In the genomic region with DNA sequence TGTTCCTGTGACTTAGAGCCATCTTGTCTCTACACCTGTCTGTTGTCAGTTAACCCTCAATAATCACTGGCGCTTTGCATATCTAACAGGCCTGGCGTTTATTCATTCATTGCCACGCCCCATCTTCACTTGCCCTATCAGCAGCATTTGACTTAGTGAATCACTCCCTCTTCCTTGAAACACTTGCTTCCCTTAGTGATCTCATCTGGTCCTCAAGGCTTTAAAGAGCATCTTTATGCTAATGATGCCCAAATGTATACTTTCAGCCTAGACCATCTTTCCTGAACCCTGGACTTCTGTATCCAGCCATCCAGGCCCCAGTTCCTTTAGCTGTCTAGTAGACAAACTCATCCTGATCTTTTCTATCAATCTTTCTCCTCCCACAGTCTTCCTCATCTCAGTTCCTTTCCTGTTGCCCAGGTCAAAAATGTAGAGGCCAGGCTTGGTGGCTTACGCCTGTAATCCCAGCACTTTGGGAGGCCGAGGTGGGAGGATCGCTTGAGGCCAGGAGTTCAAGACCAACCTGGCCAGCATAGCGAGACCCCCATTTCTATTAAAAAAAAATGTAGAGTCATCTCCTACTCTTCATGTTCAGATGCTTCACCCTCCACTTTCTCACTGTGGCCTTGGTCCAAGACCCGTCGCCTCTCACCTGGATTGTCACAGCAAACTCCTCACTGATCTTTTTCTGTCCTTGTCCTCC, we compare ENCODE assay signal across 11 cellular contexts. TPM values are rescaled to one million over a fixed set of nuclear protein-coding genes. Genes with fewer than 3 reads are reported as not detected.
A peak's percentile ranks its signal among the peaks of the same experiment; 100 is the strongest.
DNase-seq lines count a peak whose midpoint lies in the region; ATAC-seq and TF ChIP-seq lines count a peak whose summit lies in the region.
"Had no signal": no experiment of that assay in that cellular context is flagged by ENCODE, and none has a peak within 500 bp of the region (broad histone marks: within the 10 kb centered on the region; RNA-seq: fewer than 3 reads in every experiment).

No MANE protein-coding gene starts in this region.

- no peaks in the 10 kb centered on the region for H3K9me3 Mint-ChIP-seq in activated naive CD8-positive, alpha-beta T cell (ENCODE audit: low read depth)
- H3K9me3 Mint-ChIP-seq in activated naive CD8-positive, alpha-beta T cell treated with anti-CD3 and anti-CD28 coated beads for 36 hours, result no peaks in the 10 kb centered on the region
- H3K9me3 Mint-ChIP-seq in type B pancreatic cell, result peaks cover 5% of the 10 kb centered on the region
- H3K9me3 Mint-ChIP-seq in activated CD8-positive, alpha-beta T cell treated with anti-CD3 and anti-CD28 coated beads for 36 hours, result no peaks in the 10 kb centered on the region

- H3K27me3 ChIP-seq in foreskin keratinocyte, result peaks cover 65% of the 10 kb centered on the region

- DNase-seq in activated naive CD8-positive, alpha-beta T cell treated with anti-CD3 and anti-CD28 coated beads for 36 hours, result no peak
- DNase-seq in RPMI7951 (ENCODE audit: low read depth), result peak; percentile 16
- DNase-seq in foreskin keratinocyte, result peak in 1 of 2 donors; percentile 47
- DNase-seq in type B pancreatic cell (ENCODE audit: extremely low spot score, unreplicated experiment), result no peak
- no peak for DNase-seq in NCI-H187 treated with DMSO at 0.1 percent for 48 hours (lab: John Stamatoyannopoulos, UW)
- DNase-seq in left cardiac atrium, result no peak
- no peak for DNase-seq in activated CD8-positive, alpha-beta T cell treated with anti-CD3 and anti-CD28 coated beads for 36 hours
- DNase-seq: NCI-H510A treated with DMSO at 0.1 percent for 48 hours had no signal

- H3K4me1 ChIP-seq in foreskin keratinocyte, result no peaks in the 10 kb centered on the region

- peaks cover 13% of the 10 kb centered on the region for H3K4me1 Mint-ChIP-seq in activated naive CD8-positive, alpha-beta T cell (ENCODE audit: low read depth)
- H3K4me1 Mint-ChIP-seq in activated naive CD8-positive, alpha-beta T cell treated with anti-CD3 and anti-CD28 coated beads for 36 hours, result peaks cover 10% of the 10 kb centered on the region
- H3K4me1 Mint-ChIP-seq in type B pancreatic cell (ENCODE audit: unreplicated experiment), result peaks cover 32% of the 10 kb centered on the region
- H3K4me1 Mint-ChIP-seq in activated CD8-positive, alpha-beta T cell treated with anti-CD3 and anti-CD28 coated beads for 36 hours (ENCODE audit: low read depth), result peaks cover 14% of the 10 kb centered on the region

- peaks cover 41% of the 10 kb centered on the region for H3K27me3 Mint-ChIP-seq in activated naive CD8-positive, alpha-beta T cell
- H3K27me3 Mint-ChIP-seq in activated naive CD8-positive, alpha-beta T cell treated with anti-CD3 and anti-CD28 coated beads for 36 hours, result peaks cover 65% of the 10 kb centered on the region
- peaks cover 38% of the 10 kb centered on the region for H3K27me3 Mint-ChIP-seq in type B pancreatic cell
- peaks cover 52% of the 10 kb centered on the region for H3K27me3 Mint-ChIP-seq in activated CD8-positive, alpha-beta T cell treated with anti-CD3 and anti-CD28 coated beads for 36 hours

- H3K4me3 Mint-ChIP-seq in activated naive CD8-positive, alpha-beta T cell, result peak overlapping the region; percentile 92
- H3K4me3 Mint-ChIP-seq in activated naive CD8-positive, alpha-beta T cell treated with anti-CD3 and anti-CD28 coated beads for 36 hours, result no peak overlapping the region
- H3K4me3 Mint-ChIP-seq in type B pancreatic cell, result peak overlapping the region; percentile 98
- no peak overlapping the region for H3K4me3 Mint-ChIP-seq in activated CD8-positive, alpha-beta T cell treated with anti-CD3 and anti-CD28 coated beads for 36 hours

- peaks cover 5% of the 10 kb centered on the region for H3K36me3 Mint-ChIP-seq in activated naive CD8-positive, alpha-beta T cell
- no peaks in the 10 kb centered on the region for H3K36me3 Mint-ChIP-seq in activated naive CD8-positive, alpha-beta T cell treated with anti-CD3 and anti-CD28 coated beads for 36 hours
- H3K36me3 Mint-ChIP-seq in type B pancreatic cell, result no peaks in the 10 kb centered on the region
- H3K36me3 Mint-ChIP-seq in activated CD8-positive, alpha-beta T cell treated with anti-CD3 and anti-CD28 coated beads for 36 hours (ENCODE audit: low read depth), result no peaks in the 10 kb centered on the region

- intact Hi-C loops in left cardiac atrium (cut with DNase I), result no loop called here
- intact Hi-C loops in activated CD8-positive, alpha-beta T cell treated with anti-CD3 and anti-CD28 coated beads for 36 hours (cut with micrococcal nuclease), result no loop called here

- ATAC-seq in foreskin keratinocyte (peak; percentile 66), left cardiac atrium (no peak)
- ATAC-seq in activated CD8-positive, alpha-beta T cell treated with anti-CD3 and anti-CD28 coated beads for 36 hours, result no peak
- ATAC-seq: sciatic nerve had no signal

- H3K27ac ChIP-seq in foreskin keratinocyte, result no peak overlapping the region

- CTCF ChIA-PET in activated CD8-positive, alpha-beta T cell treated with anti-CD3 and anti-CD28 coated beads for 36 hours (lab: Charles Lee), result no interaction called here

- POLR2A ChIA-PET in activated CD8-positive, alpha-beta T cell treated with anti-CD3 and anti-CD28 coated beads for 36 hours (lab: Charles Lee), result interaction anchor here (1.1 kb wide), 1 partner anchor 120 kb away, joined by 3 read pairs; the partner anchor contains the start of gene RNU5B-1

- TF ChIP-seq CTCF in foreskin keratinocyte (conservative IDR thresholded peaks at IDR 0.05), result no peak
- no peak for TF ChIP-seq CTCF in type B pancreatic cell (conservative IDR thresholded peaks at IDR 0.05)
- no peak for TF ChIP-seq CTCF in activated CD8-positive, alpha-beta T cell treated with anti-CD3 and anti-CD28 coated beads for 36 hours (IDR thresholded peaks at IDR 0.05)

- no peak overlapping the region for H3K27ac Mint-ChIP-seq in activated naive CD8-positive, alpha-beta T cell
- H3K27ac Mint-ChIP-seq in activated naive CD8-positive, alpha-beta T cell treated with anti-CD3 and anti-CD28 coated beads for 36 hours, result no peak overlapping the region
- H3K27ac Mint-ChIP-seq in type B pancreatic cell, result peak overlapping the region; percentile 51
- H3K27ac Mint-ChIP-seq in activated CD8-positive, alpha-beta T cell treated with anti-CD3 and anti-CD28 coated beads for 36 hours, result no peak overlapping the region

RNA-seq across cellular contexts. Expression of gene IGDCC4, which starts 1.4 kb away (rescaled TPM):
- under 1 TPM; 0.42 to 0.45 TPM for total RNA-seq in activated naive CD8-positive, alpha-beta T cell treated with anti-CD3 and anti-CD28 coated beads for 36 hours
- 0.10 and 0.12 TPM in 2 replicates for total RNA-seq in RPMI7951 (2014; rRNA removed; shearing (Covaris generic))
- 0.10 and 0.11 TPM in 2 replicates for total RNA-seq in foreskin keratinocyte
- polyA plus RNA-seq in foreskin keratinocyte, result 0.07 and 0.09 TPM in 2 replicates
- 2.4 and 17.1 TPM in 2 replicates for total RNA-seq in type B pancreatic cell (ENCODE audit: low replicate concordance)
- total RNA-seq in left cardiac atrium, result 1 to 10 TPM; 1.6 to 6.9 TPM
- under 1 TPM; 0.20 to 0.31 TPM for total RNA-seq in activated CD8-positive, alpha-beta T cell treated with anti-CD3 and anti-CD28 coated beads for 36 hours

RNA-seq across cellular contexts. Expression of gene IGDCC3, which starts 46.3 kb away (rescaled TPM):
- total RNA-seq in activated naive CD8-positive, alpha-beta T cell treated with anti-CD3 and anti-CD28 coated beads for 36 hours, result not detected
- not detected in 2 replicates for total RNA-seq in RPMI7951 (2014; rRNA removed; shearing (Covaris generic))
- not detected in 2 replicates for total RNA-seq in foreskin keratinocyte
- polyA plus RNA-seq in foreskin keratinocyte, result not detected in 2 replicates
- 18.8 and 169 TPM in 2 replicates for total RNA-seq in type B pancreatic cell (ENCODE audit: low replicate concordance)
- total RNA-seq in left cardiac atrium, result under 1 TPM in 1 of 2 donors, not detected in 1; 0.09 TPM
- total RNA-seq in activated CD8-positive, alpha-beta T cell treated with anti-CD3 and anti-CD28 coated beads for 36 hours, result not detected
- total RNA-seq: lower leg skin, sciatic nerve had no signal

Comparison
In these comparisons a context has a peak if more than half of its experiments do, and no peak if none do; other contexts are left out.
1. H3K4me3 Mint-ChIP-seq: peak in activated naive CD8-positive, alpha-beta T cell (single experiment) and type B pancreatic cell (single experiment); none in activated naive CD8-positive, alpha-beta T cell treated with anti-CD3 and anti-CD28 coated beads for 36 hours (single experiment) and activated CD8-positive, alpha-beta T cell treated with anti-CD3 and anti-CD28 coated beads for 36 hours (single experiment).
2. RNA of gene IGDCC3, which starts 46.3 kb away (total RNA-seq): 18.8 to 169 TPM in type B pancreatic cell; 0.09 TPM in left cardiac atrium, not detected in activated naive CD8-positive, alpha-beta T cell treated with anti-CD3 and anti-CD28 coated beads for 36 hours, not detected in RPMI7951, not detected in foreskin keratinocyte and not detected in activated CD8-positive, alpha-beta T cell treated with anti-CD3 and anti-CD28 coated beads for 36 hours; every median in the first group is over 10 times any median in the second.